In the genomic region with DNA sequence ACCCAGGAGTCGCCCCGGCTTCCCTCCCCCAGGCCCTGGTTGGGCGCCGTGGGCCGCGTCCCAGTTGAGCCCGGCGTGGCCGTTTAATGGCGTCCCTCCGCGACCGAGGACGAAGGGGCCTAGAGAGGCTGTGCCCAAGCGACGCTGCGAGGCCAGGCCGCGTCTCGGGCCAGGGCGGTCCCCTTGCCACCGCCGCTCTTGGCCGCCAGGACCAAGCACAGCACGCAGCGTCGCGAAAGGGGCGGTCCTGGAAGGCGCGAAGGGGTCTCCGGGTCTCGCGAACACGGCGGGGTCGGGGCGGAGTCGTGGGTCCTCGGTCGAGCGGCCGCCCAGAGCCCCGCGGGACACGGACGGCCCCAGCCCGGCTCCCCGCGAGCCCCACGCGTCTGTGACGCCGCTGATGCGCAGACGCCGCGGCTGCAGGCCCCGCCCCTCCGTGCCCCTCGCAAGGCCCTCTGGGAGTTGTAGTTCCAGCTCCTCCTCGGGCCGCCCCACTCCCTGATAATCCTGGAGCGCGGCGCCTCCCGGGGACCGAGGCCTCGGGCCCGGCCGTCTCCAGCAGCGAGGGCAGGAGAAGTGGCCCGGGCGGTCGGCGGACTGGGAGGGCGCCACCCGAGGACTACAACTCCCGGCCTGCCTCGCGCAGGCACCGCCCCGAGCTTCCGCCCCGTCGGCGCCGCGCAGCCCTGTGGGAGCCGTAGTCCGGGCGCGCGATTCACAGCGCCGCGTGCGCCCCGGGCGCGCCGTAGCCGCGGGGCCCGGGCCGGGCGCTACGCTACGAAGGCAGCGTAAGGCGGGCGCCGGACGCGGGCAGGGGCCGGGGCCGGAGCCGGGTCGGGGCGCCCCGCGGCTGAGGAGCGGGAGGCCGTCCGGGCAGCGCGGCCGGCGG, we compare ENCODE assay signal across 1 cellular context.
TF ChIP-seq lines count a peak whose summit lies in the region.

A gene (plus strand): TSS at position 698 of the 889 bp plus-strand sequence. CDS start 19,127 bp downstream, outside the sequence.

TF ChIP-seq in WTC11, 78 proteins besides CTCF, POLR2A, EP300 and RAD21 (continued from another document and continues in another):
- TF ChIP-seq, protein P1, sequence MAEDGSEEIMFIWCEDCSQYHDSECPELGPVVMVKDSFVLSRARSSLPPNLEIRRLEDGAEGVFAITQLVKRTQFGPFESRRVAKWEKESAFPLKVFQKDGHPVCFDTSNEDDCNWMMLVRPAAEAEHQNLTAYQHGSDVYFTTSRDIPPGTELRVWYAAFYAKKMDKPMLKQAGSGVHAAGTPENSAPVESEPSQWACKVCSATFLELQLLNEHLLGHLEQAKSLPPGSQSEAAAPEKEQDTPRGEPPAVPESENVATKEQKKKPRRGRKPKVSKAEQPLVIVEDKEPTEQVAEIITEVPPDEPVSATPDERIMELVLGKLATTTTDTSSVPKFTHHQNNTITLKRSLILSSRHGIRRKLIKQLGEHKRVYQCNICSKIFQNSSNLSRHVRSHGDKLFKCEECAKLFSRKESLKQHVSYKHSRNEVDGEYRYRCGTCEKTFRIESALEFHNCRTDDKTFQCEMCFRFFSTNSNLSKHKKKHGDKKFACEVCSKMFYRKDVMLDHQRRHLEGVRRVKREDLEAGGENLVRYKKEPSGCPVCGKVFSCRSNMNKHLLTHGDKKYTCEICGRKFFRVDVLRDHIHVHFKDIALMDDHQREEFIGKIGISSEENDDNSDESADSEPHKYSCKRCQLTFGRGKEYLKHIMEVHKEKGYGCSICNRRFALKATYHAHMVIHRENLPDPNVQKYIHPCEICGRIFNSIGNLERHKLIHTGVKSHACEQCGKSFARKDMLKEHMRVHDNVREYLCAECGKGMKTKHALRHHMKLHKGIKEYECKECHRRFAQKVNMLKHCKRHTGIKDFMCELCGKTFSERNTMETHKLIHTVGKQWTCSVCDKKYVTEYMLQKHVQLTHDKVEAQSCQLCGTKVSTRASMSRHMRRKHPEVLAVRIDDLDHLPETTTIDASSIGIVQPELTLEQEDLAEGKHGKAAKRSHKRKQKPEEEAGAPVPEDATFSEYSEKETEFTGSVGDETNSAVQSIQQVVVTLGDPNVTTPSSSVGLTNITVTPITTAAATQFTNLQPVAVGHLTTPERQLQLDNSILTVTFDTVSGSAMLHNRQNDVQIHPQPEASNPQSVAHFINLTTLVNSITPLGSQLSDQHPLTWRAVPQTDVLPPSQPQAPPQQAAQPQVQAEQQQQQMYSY (CRISPR knock-in tag; IDR thresholded peaks at IDR 0.05) = no peak; the same call in 1 of the 2 replicates
- no peak for TF ChIP-seq FOXJ3 (CRISPR knock-in tag; IDR thresholded peaks at IDR 0.05; ENCODE audit: borderline replicate concordance)
- TF ChIP-seq NFYB (CRISPR knock-in tag; conservative IDR thresholded peaks at IDR 0.05; ENCODE audit: low read depth) = no peak
- TF ChIP-seq NR3C1 (CRISPR knock-in tag; conservative IDR thresholded peaks at IDR 0.05; ENCODE audit: low read depth) = no peak
- no peak for TF ChIP-seq SOX15 (CRISPR knock-in tag; IDR thresholded peaks at IDR 0.05)
- TF ChIP-seq, protein P2, sequence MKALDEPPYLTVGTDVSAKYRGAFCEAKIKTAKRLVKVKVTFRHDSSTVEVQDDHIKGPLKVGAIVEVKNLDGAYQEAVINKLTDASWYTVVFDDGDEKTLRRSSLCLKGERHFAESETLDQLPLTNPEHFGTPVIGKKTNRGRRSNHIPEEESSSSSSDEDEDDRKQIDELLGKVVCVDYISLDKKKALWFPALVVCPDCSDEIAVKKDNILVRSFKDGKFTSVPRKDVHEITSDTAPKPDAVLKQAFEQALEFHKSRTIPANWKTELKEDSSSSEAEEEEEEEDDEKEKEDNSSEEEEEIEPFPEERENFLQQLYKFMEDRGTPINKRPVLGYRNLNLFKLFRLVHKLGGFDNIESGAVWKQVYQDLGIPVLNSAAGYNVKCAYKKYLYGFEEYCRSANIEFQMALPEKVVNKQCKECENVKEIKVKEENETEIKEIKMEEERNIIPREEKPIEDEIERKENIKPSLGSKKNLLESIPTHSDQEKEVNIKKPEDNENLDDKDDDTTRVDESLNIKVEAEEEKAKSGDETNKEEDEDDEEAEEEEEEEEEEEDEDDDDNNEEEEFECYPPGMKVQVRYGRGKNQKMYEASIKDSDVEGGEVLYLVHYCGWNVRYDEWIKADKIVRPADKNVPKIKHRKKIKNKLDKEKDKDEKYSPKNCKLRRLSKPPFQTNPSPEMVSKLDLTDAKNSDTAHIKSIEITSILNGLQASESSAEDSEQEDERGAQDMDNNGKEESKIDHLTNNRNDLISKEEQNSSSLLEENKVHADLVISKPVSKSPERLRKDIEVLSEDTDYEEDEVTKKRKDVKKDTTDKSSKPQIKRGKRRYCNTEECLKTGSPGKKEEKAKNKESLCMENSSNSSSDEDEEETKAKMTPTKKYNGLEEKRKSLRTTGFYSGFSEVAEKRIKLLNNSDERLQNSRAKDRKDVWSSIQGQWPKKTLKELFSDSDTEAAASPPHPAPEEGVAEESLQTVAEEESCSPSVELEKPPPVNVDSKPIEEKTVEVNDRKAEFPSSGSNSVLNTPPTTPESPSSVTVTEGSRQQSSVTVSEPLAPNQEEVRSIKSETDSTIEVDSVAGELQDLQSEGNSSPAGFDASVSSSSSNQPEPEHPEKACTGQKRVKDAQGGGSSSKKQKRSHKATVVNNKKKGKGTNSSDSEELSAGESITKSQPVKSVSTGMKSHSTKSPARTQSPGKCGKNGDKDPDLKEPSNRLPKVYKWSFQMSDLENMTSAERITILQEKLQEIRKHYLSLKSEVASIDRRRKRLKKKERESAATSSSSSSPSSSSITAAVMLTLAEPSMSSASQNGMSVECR (CRISPR knock-in tag; IDR thresholded peaks at IDR 0.05; ENCODE audit: borderline replicate concordance) = peak; percentile 85
- TF ChIP-seq ZNF396 (CRISPR knock-in tag; IDR thresholded peaks at IDR 0.05; ENCODE audit: borderline replicate concordance) = no peak
- 0 out of 2 replicates have a peak, but pooled peaks have one; percentile 67 for TF ChIP-seq ZNF219 (CRISPR knock-in tag; IDR thresholded peaks at IDR 0.05; ENCODE audit: borderline replicate concordance)
- no peak; the same call in 1 of the 2 replicates for TF ChIP-seq ETV6 (CRISPR knock-in tag; IDR thresholded peaks at IDR 0.05)
- TF ChIP-seq JUN (CRISPR knock-in tag; IDR thresholded peaks at IDR 0.05) = peak; percentile 90
- TF ChIP-seq, protein P3, sequence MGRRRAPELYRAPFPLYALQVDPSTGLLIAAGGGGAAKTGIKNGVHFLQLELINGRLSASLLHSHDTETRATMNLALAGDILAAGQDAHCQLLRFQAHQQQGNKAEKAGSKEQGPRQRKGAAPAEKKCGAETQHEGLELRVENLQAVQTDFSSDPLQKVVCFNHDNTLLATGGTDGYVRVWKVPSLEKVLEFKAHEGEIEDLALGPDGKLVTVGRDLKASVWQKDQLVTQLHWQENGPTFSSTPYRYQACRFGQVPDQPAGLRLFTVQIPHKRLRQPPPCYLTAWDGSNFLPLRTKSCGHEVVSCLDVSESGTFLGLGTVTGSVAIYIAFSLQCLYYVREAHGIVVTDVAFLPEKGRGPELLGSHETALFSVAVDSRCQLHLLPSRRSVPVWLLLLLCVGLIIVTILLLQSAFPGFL (CRISPR knock-in tag; IDR thresholded peaks at IDR 0.05; ENCODE audit: borderline replicate concordance) = no peak; the same call in 1 of the 2 replicates
- TF ChIP-seq, protein P4, sequence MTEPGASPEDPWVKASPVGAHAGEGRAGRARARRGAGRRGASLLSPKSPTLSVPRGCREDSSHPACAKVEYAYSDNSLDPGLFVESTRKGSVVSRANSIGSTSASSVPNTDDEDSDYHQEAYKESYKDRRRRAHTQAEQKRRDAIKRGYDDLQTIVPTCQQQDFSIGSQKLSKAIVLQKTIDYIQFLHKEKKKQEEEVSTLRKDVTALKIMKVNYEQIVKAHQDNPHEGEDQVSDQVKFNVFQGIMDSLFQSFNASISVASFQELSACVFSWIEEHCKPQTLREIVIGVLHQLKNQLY (CRISPR knock-in tag; IDR thresholded peaks at IDR 0.05) = no peak
- TF ChIP-seq IRF2 (CRISPR knock-in tag; IDR thresholded peaks at IDR 0.05; ENCODE audit: borderline replicate concordance, low read depth) = no peak
- TF ChIP-seq GTF2I (CRISPR knock-in tag; conservative IDR thresholded peaks at IDR 0.05) = no peak
- TF ChIP-seq CREM (CRISPR knock-in tag; IDR thresholded peaks at IDR 0.05) = peak; percentile 7; the same call in 1 of the 2 replicates
- TF ChIP-seq OVOL2 (CRISPR knock-in tag; IDR thresholded peaks at IDR 0.05; ENCODE audit: borderline replicate concordance) = no peak
- no peak; the same call in 1 of the 2 replicates for TF ChIP-seq SMAD4 (CRISPR knock-in tag; IDR thresholded peaks at IDR 0.05)
- TF ChIP-seq, protein P5, sequence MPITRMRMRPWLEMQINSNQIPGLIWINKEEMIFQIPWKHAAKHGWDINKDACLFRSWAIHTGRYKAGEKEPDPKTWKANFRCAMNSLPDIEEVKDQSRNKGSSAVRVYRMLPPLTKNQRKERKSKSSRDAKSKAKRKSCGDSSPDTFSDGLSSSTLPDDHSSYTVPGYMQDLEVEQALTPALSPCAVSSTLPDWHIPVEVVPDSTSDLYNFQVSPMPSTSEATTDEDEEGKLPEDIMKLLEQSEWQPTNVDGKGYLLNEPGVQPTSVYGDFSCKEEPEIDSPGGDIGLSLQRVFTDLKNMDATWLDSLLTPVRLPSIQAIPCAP (CRISPR knock-in tag; IDR thresholded peaks at IDR 0.05) = 0 out of 2 replicates have a peak, but pooled peaks have one; percentile 21
- TF ChIP-seq, protein P6, sequence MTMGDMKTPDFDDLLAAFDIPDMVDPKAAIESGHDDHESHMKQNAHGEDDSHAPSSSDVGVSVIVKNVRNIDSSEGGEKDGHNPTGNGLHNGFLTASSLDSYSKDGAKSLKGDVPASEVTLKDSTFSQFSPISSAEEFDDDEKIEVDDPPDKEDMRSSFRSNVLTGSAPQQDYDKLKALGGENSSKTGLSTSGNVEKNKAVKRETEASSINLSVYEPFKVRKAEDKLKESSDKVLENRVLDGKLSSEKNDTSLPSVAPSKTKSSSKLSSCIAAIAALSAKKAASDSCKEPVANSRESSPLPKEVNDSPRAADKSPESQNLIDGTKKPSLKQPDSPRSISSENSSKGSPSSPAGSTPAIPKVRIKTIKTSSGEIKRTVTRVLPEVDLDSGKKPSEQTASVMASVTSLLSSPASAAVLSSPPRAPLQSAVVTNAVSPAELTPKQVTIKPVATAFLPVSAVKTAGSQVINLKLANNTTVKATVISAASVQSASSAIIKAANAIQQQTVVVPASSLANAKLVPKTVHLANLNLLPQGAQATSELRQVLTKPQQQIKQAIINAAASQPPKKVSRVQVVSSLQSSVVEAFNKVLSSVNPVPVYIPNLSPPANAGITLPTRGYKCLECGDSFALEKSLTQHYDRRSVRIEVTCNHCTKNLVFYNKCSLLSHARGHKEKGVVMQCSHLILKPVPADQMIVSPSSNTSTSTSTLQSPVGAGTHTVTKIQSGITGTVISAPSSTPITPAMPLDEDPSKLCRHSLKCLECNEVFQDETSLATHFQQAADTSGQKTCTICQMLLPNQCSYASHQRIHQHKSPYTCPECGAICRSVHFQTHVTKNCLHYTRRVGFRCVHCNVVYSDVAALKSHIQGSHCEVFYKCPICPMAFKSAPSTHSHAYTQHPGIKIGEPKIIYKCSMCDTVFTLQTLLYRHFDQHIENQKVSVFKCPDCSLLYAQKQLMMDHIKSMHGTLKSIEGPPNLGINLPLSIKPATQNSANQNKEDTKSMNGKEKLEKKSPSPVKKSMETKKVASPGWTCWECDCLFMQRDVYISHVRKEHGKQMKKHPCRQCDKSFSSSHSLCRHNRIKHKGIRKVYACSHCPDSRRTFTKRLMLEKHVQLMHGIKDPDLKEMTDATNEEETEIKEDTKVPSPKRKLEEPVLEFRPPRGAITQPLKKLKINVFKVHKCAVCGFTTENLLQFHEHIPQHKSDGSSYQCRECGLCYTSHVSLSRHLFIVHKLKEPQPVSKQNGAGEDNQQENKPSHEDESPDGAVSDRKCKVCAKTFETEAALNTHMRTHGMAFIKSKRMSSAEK (CRISPR knock-in tag; IDR thresholded peaks at IDR 0.05; ENCODE audit: borderline replicate concordance) = no peak
- TF ChIP-seq KAT7 (CRISPR knock-in tag; IDR thresholded peaks at IDR 0.05; ENCODE audit: borderline replicate concordance) = peak; percentile 79
- TF ChIP-seq, protein P7, sequence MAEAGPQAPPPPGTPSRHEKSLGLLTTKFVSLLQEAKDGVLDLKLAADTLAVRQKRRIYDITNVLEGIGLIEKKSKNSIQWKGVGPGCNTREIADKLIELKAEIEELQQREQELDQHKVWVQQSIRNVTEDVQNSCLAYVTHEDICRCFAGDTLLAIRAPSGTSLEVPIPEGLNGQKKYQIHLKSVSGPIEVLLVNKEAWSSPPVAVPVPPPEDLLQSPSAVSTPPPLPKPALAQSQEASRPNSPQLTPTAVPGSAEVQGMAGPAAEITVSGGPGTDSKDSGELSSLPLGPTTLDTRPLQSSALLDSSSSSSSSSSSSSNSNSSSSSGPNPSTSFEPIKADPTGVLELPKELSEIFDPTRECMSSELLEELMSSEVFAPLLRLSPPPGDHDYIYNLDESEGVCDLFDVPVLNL (CRISPR knock-in tag; IDR thresholded peaks at IDR 0.05; ENCODE audit: borderline replicate concordance, low read depth) = no peak
- TF ChIP-seq, protein P8, sequence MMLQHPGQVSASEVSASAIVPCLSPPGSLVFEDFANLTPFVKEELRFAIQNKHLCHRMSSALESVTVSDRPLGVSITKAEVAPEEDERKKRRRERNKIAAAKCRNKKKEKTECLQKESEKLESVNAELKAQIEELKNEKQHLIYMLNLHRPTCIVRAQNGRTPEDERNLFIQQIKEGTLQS (CRISPR knock-in tag; conservative IDR thresholded peaks at IDR 0.05) = no peak
- TF ChIP-seq ZNF121 (CRISPR knock-in tag; IDR thresholded peaks at IDR 0.05) = 0 out of 2 replicates have a peak, but pooled peaks have one; percentile 32
- TF ChIP-seq, protein P9, sequence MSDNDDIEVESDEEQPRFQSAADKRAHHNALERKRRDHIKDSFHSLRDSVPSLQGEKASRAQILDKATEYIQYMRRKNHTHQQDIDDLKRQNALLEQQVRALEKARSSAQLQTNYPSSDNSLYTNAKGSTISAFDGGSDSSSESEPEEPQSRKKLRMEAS (CRISPR knock-in tag; IDR thresholded peaks at IDR 0.05) = peak; percentile 82
- TF ChIP-seq NFATC4 (CRISPR knock-in tag; IDR thresholded peaks at IDR 0.05) = no peak
- TF ChIP-seq MYBL2 (CRISPR knock-in tag; IDR thresholded peaks at IDR 0.05) = no peak
- no peak for TF ChIP-seq ZNF232 (CRISPR knock-in tag; IDR thresholded peaks at IDR 0.05)
- no peak for TF ChIP-seq ATF1 (CRISPR knock-in tag; IDR thresholded peaks at IDR 0.05)
- no peak for TF ChIP-seq EMX1 (CRISPR knock-in tag; IDR thresholded peaks at IDR 0.05)
- no peak for TF ChIP-seq ZNF317 (CRISPR knock-in tag; IDR thresholded peaks at IDR 0.05; ENCODE audit: borderline replicate concordance, low read depth)
- TF ChIP-seq, protein P10, sequence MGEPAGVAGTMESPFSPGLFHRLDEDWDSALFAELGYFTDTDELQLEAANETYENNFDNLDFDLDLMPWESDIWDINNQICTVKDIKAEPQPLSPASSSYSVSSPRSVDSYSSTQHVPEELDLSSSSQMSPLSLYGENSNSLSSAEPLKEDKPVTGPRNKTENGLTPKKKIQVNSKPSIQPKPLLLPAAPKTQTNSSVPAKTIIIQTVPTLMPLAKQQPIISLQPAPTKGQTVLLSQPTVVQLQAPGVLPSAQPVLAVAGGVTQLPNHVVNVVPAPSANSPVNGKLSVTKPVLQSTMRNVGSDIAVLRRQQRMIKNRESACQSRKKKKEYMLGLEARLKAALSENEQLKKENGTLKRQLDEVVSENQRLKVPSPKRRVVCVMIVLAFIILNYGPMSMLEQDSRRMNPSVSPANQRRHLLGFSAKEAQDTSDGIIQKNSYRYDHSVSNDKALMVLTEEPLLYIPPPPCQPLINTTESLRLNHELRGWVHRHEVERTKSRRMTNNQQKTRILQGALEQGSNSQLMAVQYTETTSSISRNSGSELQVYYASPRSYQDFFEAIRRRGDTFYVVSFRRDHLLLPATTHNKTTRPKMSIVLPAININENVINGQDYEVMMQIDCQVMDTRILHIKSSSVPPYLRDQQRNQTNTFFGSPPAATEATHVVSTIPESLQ (CRISPR knock-in tag; IDR thresholded peaks at IDR 0.05) = no peak
